Comparison of ENCODE assay signal across 24 cellular contexts in the genomic region with DNA sequence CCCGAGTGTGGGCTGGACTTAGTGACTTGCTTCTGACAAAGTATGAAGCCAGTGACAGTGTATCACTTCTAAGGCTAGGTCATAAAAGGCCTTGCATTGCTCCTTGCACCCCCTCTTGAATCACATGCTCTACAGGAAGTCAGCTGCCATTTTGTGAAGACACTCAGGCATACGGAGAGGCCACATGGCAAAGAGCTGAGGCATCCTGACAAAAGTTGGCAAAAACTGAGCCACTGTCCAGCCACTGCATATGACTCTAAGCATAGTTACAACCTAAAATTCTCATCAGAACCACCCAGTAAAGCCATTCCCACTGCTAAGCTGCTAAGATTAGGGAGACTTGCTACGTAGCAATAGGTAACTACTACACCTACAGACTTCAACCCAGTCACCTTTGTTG. TPM values are rescaled to one million over a fixed set of nuclear protein-coding genes. Genes with fewer than 3 reads are reported as not detected.
"Had no signal": no experiment of that assay in that cellular context is flagged by ENCODE, and none has a peak within 500 bp of the region (broad histone marks: within the 10 kb centered on the region; RNA-seq: fewer than 3 reads in every experiment).

No MANE protein-coding gene starts in this region.

- DNase-seq: cortex of kidney; effector CD4-positive, alpha-beta T cell; foreskin fibroblast; gastrocnemius medialis; left cardiac atrium; left lung; mesenchymal stem cell; mucosa of descending colon; naive B cell; right cardiac atrium; sigmoid colon; stimulated activated CD4-positive, alpha-beta T cell treated with anti-CD3 and anti-CD28 coated beads, Interleukin-2, amount 100 ng/mL, for 24 hours; stimulated activated CD4-positive, alpha-beta T cell treated with anti-CD3 and anti-CD28 coated beads, Interleukin-4, amount 100 ng/mL, for 24 hours; stimulated activated naive CD4-positive, alpha-beta T cell treated with Interleukin-2 at 50 U/mL for 16 hours; thyroid gland; trophoblast cell had no signal

- H3K9me3 Mint-ChIP-seq: central memory CD8-positive, alpha-beta T cell; mesothelial cell of epicardium; nephron; neural progenitor cell had no signal

- H3K27ac ChIP-seq: gastrocnemius medialis, left lung, neural progenitor cell, prostate gland, sigmoid colon, thyroid gland had no signal

- H3K4me1 Mint-ChIP-seq: central memory CD8-positive, alpha-beta T cell; naive B cell; nephron; neural progenitor cell; stimulated activated effector memory CD8-positive, alpha-beta T cell treated with anti-CD3 and anti-CD28 coated beads, Interleukin-12 subunit alpha, Interleukin-12 subunit beta, amount 100 ng/mL, for 72 hours had no signal

- H3K27ac Mint-ChIP-seq: mesothelial cell of epicardium; naive B cell; nephron; neural progenitor cell; stimulated activated effector memory CD8-positive, alpha-beta T cell treated with anti-CD3 and anti-CD28 coated beads, Interleukin-12 subunit alpha, Interleukin-12 subunit beta, amount 100 ng/mL, for 72 hours had no signal

- H3K27me3 ChIP-seq: gastrocnemius medialis, left lung, neural progenitor cell, sigmoid colon, thyroid gland had no signal

- H3K4me3 Mint-ChIP-seq: central memory CD8-positive, alpha-beta T cell; mesothelial cell of epicardium; naive B cell; nephron; neural progenitor cell; stimulated activated effector memory CD8-positive, alpha-beta T cell treated with anti-CD3 and anti-CD28 coated beads, Interleukin-12 subunit alpha, Interleukin-12 subunit beta, amount 100 ng/mL, for 72 hours had no signal

- H3K9me3 ChIP-seq: gastrocnemius medialis, left lung, mucosa of descending colon, prostate gland, sigmoid colon, thyroid gland had no signal

- H3K4me3 ChIP-seq: gastrocnemius medialis, left lung, mucosa of descending colon, neural progenitor cell, prostate gland, sigmoid colon, thyroid gland had no signal

- H3K4me1 ChIP-seq: left lung, prostate gland, sigmoid colon had no signal

- H3K36me3 ChIP-seq: gastrocnemius medialis, left lung, neural progenitor cell, prostate gland, sigmoid colon, thyroid gland had no signal

- ATAC-seq: gastrocnemius medialis; left cardiac atrium; left lung; mucosa of descending colon; right cardiac atrium; stimulated activated effector memory CD8-positive, alpha-beta T cell treated with anti-CD3 and anti-CD28 coated beads, Interleukin-12 subunit alpha, Interleukin-12 subunit beta, amount 100 ng/mL, for 72 hours had no signal

- H3K36me3 Mint-ChIP-seq: mesothelial cell of epicardium; naive B cell; neural progenitor cell; stimulated activated effector memory CD8-positive, alpha-beta T cell treated with anti-CD3 and anti-CD28 coated beads, Interleukin-12 subunit alpha, Interleukin-12 subunit beta, amount 100 ng/mL, for 72 hours had no signal

RNA-seq across cellular contexts. Expression of gene COBL, which starts 18.6 kb away (rescaled TPM):
- total RNA-seq: glomerular endothelial cell, lung microvascular endothelial cell had no signal
